Comparison of ENCODE assay signal across 8 cellular contexts in the genomic region with DNA sequence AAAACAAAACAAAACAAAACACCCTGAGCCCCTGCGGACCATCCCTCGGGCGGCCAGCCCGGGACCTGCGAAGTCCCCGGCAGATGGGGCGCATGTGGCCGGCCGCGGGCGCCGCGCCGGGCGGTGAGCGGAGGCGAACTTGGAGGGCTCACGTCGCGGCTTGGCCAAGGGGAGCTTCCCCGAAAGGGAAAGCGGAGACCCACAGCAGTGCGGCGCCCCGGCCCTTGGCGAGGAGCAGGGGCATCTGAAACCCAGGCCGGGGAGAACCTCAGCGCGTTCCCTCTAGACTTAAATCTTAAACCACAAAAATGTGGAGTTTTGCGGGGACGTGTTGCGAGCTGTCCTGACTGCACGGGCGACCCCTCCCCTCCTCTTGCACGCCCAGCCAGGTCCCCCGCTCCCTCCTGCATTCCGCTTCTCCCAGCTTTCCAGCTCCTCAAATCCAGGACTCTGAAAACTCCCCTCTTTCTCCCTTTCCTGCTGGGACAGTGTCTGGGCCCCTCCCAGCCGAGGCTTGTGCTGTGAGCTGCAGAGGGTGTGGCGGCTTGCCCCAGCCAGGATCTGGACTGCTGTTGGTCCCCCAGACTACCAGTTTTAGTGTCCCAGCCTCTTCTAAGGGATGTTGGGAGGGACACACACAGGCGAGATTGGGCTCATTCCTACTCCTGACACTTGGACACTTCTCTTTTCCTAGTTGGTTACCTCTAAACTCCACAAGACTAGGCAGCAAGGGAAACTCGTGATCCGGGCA. TPM values are rescaled to one million over a fixed set of nuclear protein-coding genes. Genes with fewer than 3 reads are reported as not detected.
DNase-seq lines count a peak whose midpoint lies in the region; ATAC-seq and TF ChIP-seq lines count a peak whose summit lies in the region.

No MANE protein-coding gene starts in this region.

- H3K4me3 ChIP-seq in DOHH2 (ENCODE audit: low read length) = peak overlapping the region; percentile 78; the same call in 1 of the 2 replicates
- H3K4me3 ChIP-seq in smooth muscle cell = peak overlapping the region; percentile 73

- no peaks in the 10 kb centered on the region for H3F3A ChIP-seq in DOHH2 (ENCODE audit: control insufficient read depth, insufficient read depth)
- H3F3A ChIP-seq in smooth muscle cell (ENCODE audit: low read depth) = no peaks in the 10 kb centered on the region

- H3K9me3 Mint-ChIP-seq in central memory CD8-positive, alpha-beta T cell = no peaks in the 10 kb centered on the region

- H3K36me3 ChIP-seq in DOHH2 (ENCODE audit: control insufficient read depth, low read length) (no peaks in the 10 kb centered on the region), smooth muscle cell (ENCODE audit: low read depth) (no peaks in the 10 kb centered on the region)

- peaks cover 66% of the 10 kb centered on the region for H3K27me3 Mint-ChIP-seq in central memory CD8-positive, alpha-beta T cell

- no peaks in the 10 kb centered on the region for H3K36me3 Mint-ChIP-seq in central memory CD8-positive, alpha-beta T cell (ENCODE audit: insufficient read depth)

- H3K27ac ChIP-seq in DOHH2 (ENCODE audit: low read depth, low read length) (no peak overlapping the region), smooth muscle cell (ENCODE audit: low read depth) (peak overlapping the region; percentile 5)

- H3K79me2 ChIP-seq in DOHH2 (ENCODE audit: control insufficient read depth, low read length) = no peaks in the 10 kb centered on the region
- H3K79me2 ChIP-seq in smooth muscle cell (ENCODE audit: low read depth) = peaks cover 57% of the 10 kb centered on the region

- H3K9ac ChIP-seq in smooth muscle cell (ENCODE audit: low read depth) = peak overlapping the region; percentile 53

- peaks cover 13% of the 10 kb centered on the region for H3K4me1 Mint-ChIP-seq in central memory CD8-positive, alpha-beta T cell

- H4K20me1 ChIP-seq in DOHH2 (ENCODE audit: control insufficient read depth, insufficient read depth, low read depth, low read length) (no peaks in the 10 kb centered on the region), smooth muscle cell (ENCODE audit: low read depth) (peaks cover 45% of the 10 kb centered on the region)

- under 1% methylated on average over 41 of the region's 42 CpGs for WGBS in smooth muscle cell (ENCODE audit: low lambda C conversion rate)

- H3K27me3 ChIP-seq in DOHH2 (ENCODE audit: control insufficient read depth, low read length) (peaks cover 33% of the 10 kb centered on the region), smooth muscle cell (ENCODE audit: low read depth) (no peaks in the 10 kb centered on the region)

- TF ChIP-seq CTCF in DOHH2 (IDR thresholded peaks at IDR 0.05; ENCODE audit: low read depth, low read length, poor library complexity, severe bottlenecking) (no peak), smooth muscle cell (IDR thresholded peaks at IDR 0.05; ENCODE audit: borderline replicate concordance, insufficient read depth, poor library complexity, severe bottlenecking) (no peak)

- H3K9me2 ChIP-seq in DOHH2 (replicated peaks; ENCODE audit: control insufficient read depth, low read length) = no peaks in the 10 kb centered on the region

- peak; percentile 44 for DNase-seq in NCI-H460 (ENCODE audit: extremely low read depth, low read depth)
- DNase-seq in central memory CD8-positive, alpha-beta T cell (ENCODE audit: low spot score in 2 of 2) = no peak
- peak; percentile 62 for DNase-seq in kidney glomerular epithelial cell (lab: John Stamatoyannopoulos, UW)
- DNase-seq in smooth muscle cell (lab: John Stamatoyannopoulos, UW; ENCODE audit: unreplicated experiment) = peak; percentile 30
- DNase-seq in SHP77 treated with DMSO at 0.1 percent for 48 hours (lab: John Stamatoyannopoulos, UW) = no peak

- H3K27ac Mint-ChIP-seq in central memory CD8-positive, alpha-beta T cell (ENCODE audit: low read depth) = no peak overlapping the region

- H3K4me1 ChIP-seq in DOHH2 (ENCODE audit: control insufficient read depth, low read length) (peaks cover 8% of the 10 kb centered on the region; the same call in 1 of the 2 replicates), smooth muscle cell (ENCODE audit: low read depth) (no peaks in the 10 kb centered on the region)

- ATAC-seq in GM21529 (IDR thresholded peaks at IDR 0.05; ENCODE audit: unreplicated experiment) (peak; percentile 25), HG03457 (IDR thresholded peaks at IDR 0.05; ENCODE audit: unreplicated experiment) (no peak)
- ATAC-seq in central memory CD8-positive, alpha-beta T cell (replicated peaks; ENCODE audit: extremely low read depth, poor library complexity, severe bottlenecking) = no peak

- H3K9me3 ChIP-seq in DOHH2 (ENCODE audit: control insufficient read depth, insufficient read depth, low read length) (no peaks in the 10 kb centered on the region), smooth muscle cell (replicated peaks; ENCODE audit: low read depth) (no peaks in the 10 kb centered on the region)

- H3K4me2 ChIP-seq in DOHH2 (ENCODE audit: low read length) (peak overlapping the region; percentile 83), smooth muscle cell (peak overlapping the region; percentile 88)

- H2AFZ ChIP-seq in smooth muscle cell (ENCODE audit: low read depth) = peak overlapping the region; percentile 95

- peak overlapping the region; percentile 73 for H3K4me3 Mint-ChIP-seq in central memory CD8-positive, alpha-beta T cell

RNA-seq across cellular contexts. Expression of a gene that starts 1.3 kb away (rescaled TPM):
- 80.5 and 98.0 TPM in 2 replicates for total RNA-seq in NCI-H460 (2014; rRNA removed; shearing (Covaris generic))
- polyA plus RNA-seq in NCI-H460 (2014; cell fraction: nucleus; rRNA removed) = 47.5 and 68.0 TPM in 2 replicates
- 33.5 and 37.3 TPM in 2 replicates for total RNA-seq in smooth muscle cell
- 7.4 and 10.5 TPM in 2 replicates for polyA plus RNA-seq in smooth muscle cell

Comparison
In these comparisons a context has a peak if more than half of its experiments do, and no peak if none do; other contexts are left out.
1. DNase-seq: peak in NCI-H460 (single experiment), kidney glomerular epithelial cell (single experiment) and smooth muscle cell (single experiment); none in central memory CD8-positive, alpha-beta T cell (0 of 2) and SHP77 treated with DMSO at 0.1 percent for 48 hours (single experiment).